In the genomic region with DNA sequence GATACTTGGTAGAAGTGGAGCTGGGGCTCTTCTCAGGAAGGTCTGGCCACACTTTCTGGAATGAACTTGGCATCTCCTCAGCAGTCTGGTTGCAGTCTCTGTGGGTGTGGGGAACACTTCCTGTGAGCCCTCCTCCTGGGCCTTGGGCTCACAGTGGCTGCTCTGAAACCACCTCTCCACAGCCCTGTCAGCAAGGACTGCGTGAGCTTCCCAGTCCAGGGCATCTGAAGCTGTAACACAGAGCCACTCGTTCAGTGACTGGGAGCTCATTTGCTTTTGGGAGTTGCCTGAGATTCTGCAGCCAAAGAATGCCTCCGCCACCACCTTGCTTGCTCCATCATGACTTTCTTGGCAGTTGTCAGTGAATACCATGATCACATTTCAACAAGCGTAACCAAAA, we compare ENCODE assay signal across 1 cellular context.
TF ChIP-seq lines count a peak whose summit lies in the region.

No MANE protein-coding gene starts in this region.

TF ChIP-seq in GM23338, 12 proteins besides CTCF, POLR2A, EP300 and RAD21:
- no peak for TF ChIP-seq EZH2 (IDR thresholded peaks at IDR 0.05; ENCODE audit: low read depth, unreplicated experiment)
- no peak for TF ChIP-seq ZNF331 (CRISPR knock-in tag; IDR thresholded peaks at IDR 0.05; ENCODE audit: low read depth)
- no peak for TF ChIP-seq STAT1 (IDR thresholded peaks at IDR 0.05; ENCODE audit: unreplicated experiment)
- TF ChIP-seq, protein P1, sequence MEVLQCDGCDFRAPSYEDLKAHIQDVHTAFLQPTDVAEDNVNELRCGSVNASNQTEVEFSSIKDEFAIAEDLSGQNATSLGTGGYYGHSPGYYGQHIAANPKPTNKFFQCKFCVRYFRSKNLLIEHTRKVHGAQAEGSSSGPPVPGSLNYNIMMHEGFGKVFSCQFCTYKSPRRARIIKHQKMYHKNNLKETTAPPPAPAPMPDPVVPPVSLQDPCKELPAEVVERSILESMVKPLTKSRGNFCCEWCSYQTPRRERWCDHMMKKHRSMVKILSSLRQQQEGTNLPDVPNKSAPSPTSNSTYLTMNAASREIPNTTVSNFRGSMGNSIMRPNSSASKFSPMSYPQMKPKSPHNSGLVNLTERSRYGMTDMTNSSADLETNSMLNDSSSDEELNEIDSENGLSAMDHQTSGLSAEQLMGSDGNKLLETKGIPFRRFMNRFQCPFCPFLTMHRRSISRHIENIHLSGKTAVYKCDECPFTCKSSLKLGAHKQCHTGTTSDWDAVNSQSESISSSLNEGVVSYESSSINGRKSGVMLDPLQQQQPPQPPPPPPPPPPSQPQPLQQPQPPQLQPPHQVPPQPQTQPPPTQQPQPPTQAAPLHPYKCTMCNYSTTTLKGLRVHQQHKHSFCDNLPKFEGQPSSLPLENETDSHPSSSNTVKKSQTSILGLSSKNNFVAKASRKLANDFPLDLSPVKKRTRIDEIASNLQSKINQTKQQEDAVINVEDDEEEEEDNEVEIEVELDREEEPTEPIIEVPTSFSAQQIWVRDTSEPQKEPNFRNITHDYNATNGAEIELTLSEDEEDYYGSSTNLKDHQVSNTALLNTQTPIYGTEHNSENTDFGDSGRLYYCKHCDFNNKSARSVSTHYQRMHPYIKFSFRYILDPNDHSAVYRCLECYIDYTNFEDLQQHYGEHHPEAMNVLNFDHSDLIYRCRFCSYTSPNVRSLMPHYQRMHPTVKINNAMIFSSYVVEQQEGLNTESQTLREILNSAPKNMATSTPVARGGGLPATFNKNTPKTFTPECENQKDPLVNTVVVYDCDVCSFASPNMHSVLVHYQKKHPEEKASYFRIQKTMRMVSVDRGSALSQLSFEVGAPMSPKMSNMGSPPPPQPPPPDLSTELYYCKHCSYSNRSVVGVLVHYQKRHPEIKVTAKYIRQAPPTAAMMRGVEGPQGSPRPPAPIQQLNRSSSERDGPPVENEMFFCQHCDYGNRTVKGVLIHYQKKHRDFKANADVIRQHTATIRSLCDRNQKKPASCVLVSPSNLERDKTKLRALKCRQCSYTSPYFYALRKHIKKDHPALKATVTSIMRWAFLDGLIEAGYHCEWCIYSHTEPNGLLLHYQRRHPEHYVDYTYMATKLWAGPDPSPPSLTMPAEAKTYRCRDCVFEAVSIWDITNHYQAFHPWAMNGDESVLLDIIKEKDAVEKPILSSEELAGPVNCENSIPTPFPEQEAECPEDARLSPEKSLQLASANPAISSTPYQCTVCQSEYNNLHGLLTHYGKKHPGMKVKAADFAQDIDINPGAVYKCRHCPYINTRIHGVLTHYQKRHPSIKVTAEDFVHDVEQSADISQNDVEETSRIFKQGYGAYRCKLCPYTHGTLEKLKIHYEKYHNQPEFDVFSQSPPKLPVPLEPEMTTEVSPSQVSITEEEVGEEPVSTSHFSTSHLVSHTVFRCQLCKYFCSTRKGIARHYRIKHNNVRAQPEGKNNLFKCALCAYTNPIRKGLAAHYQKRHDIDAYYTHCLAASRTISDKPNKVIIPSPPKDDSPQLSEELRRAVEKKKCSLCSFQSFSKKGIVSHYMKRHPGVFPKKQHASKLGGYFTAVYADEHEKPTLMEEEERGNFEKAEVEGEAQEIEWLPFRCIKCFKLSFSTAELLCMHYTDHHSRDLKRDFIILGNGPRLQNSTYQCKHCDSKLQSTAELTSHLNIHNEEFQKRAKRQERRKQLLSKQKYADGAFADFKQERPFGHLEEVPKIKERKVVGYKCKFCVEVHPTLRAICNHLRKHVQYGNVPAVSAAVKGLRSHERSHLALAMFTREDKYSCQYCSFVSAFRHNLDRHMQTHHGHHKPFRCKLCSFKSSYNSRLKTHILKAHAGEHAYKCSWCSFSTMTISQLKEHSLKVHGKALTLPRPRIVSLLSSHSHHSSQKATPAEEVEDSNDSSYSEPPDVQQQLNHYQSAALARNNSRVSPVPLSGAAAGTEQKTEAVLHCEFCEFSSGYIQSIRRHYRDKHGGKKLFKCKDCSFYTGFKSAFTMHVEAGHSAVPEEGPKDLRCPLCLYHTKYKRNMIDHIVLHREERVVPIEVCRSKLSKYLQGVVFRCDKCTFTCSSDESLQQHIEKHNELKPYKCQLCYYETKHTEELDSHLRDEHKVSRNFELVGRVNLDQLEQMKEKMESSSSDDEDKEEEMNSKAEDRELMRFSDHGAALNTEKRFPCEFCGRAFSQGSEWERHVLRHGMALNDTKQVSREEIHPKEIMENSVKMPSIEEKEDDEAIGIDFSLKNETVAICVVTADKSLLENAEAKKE (CRISPR knock-in tag; IDR thresholded peaks at IDR 0.05) = no peak
- no peak for TF ChIP-seq NANOG (IDR thresholded peaks at IDR 0.05; ENCODE audit: borderline replicate concordance)
- no peak for TF ChIP-seq EZH2phosphoT487 (IDR thresholded peaks at IDR 0.05; ENCODE audit: unreplicated experiment)
- no peak for TF ChIP-seq ZNF114 (CRISPR knock-in tag; IDR thresholded peaks at IDR 0.05)
- TF ChIP-seq, protein P2, sequence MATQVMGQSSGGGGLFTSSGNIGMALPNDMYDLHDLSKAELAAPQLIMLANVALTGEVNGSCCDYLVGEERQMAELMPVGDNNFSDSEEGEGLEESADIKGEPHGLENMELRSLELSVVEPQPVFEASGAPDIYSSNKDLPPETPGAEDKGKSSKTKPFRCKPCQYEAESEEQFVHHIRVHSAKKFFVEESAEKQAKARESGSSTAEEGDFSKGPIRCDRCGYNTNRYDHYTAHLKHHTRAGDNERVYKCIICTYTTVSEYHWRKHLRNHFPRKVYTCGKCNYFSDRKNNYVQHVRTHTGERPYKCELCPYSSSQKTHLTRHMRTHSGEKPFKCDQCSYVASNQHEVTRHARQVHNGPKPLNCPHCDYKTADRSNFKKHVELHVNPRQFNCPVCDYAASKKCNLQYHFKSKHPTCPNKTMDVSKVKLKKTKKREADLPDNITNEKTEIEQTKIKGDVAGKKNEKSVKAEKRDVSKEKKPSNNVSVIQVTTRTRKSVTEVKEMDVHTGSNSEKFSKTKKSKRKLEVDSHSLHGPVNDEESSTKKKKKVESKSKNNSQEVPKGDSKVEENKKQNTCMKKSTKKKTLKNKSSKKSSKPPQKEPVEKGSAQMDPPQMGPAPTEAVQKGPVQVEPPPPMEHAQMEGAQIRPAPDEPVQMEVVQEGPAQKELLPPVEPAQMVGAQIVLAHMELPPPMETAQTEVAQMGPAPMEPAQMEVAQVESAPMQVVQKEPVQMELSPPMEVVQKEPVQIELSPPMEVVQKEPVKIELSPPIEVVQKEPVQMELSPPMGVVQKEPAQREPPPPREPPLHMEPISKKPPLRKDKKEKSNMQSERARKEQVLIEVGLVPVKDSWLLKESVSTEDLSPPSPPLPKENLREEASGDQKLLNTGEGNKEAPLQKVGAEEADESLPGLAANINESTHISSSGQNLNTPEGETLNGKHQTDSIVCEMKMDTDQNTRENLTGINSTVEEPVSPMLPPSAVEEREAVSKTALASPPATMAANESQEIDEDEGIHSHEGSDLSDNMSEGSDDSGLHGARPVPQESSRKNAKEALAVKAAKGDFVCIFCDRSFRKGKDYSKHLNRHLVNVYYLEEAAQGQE (IDR thresholded peaks at IDR 0.05; ENCODE audit: unreplicated experiment) = no peak
- TF ChIP-seq CREB1 (CRISPR knock-in tag; IDR thresholded peaks at IDR 0.05; ENCODE audit: low read depth) = no peak
- no peak for TF ChIP-seq JUNB (IDR thresholded peaks at IDR 0.05; ENCODE audit: unreplicated experiment)
- TF ChIP-seq, protein P3, sequence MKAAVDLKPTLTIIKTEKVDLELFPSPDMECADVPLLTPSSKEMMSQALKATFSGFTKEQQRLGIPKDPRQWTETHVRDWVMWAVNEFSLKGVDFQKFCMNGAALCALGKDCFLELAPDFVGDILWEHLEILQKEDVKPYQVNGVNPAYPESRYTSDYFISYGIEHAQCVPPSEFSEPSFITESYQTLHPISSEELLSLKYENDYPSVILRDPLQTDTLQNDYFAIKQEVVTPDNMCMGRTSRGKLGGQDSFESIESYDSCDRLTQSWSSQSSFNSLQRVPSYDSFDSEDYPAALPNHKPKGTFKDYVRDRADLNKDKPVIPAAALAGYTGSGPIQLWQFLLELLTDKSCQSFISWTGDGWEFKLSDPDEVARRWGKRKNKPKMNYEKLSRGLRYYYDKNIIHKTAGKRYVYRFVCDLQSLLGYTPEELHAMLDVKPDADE (IDR thresholded peaks at IDR 0.05) = no peak
